Comparison of ENCODE assay signal across 1 cellular context in the genomic region with DNA sequence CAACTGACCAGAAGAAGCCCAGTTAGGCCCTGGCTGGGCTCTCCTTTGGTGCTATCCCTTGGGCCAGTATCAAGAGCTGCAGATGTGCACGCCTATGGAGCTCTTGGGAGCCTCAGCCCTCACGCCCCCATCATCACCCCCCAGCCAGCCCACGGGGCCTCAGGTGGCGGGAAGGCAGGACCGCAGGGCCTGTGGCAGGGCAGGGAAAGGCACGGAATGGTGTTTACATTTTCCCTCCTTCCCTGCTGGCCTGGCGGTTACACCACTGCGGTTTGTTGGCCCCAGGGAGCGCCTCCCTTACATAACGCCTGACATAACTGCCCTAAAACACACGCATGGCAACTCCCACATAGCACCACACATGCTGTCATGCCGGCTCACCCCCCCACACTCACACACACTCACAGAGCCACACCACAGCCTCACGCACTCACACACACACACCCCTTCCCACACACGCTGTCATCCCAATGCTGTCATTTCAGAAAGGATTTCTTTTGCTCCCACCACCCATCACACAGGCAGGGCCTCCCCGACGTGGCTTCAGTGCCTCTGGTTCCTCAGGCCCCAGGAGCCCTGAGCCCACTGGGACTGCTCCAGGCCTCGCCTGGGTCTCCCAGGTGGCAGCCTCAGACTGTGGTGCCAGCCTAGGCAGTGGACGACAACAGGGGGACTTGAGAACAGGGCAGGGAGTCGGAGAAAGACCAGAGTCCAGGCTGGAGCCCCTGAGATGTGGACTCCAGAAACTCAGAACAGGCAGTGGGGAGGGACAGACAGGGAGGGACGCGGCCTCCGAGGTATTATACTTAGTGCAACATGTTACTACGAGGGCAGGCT.
TF ChIP-seq lines count a peak whose summit lies in the region.

No MANE protein-coding gene starts in this region.

TF ChIP-seq in K562, 482 proteins besides CTCF, POLR2A, EP300 and RAD21 (continued from another document and continues in another):
- TF ChIP-seq VEZF1 (CRISPR knock-in tag; IDR thresholded peaks at IDR 0.05) (peak; percentile 93), ZNF79 (CRISPR knock-in tag; IDR thresholded peaks at IDR 0.05; ENCODE audit: low read depth) (no peak), POLR2H (tag; IDR thresholded peaks at IDR 0.05; ENCODE audit: low read depth) (no peak), TAF1 (IDR thresholded peaks at IDR 0.05; ENCODE audit: control insufficient read depth, extremely low read depth, insufficient read depth, low read length, severe bottlenecking) (peak; percentile 22), EP400 (IDR thresholded peaks at IDR 0.05) (peak; percentile 54), TOE1 (IDR thresholded peaks at IDR 0.05; ENCODE audit: borderline replicate concordance) (peak; percentile 53; the same call in 1 of the 2 replicates), TOE1 (CRISPR knock-in tag; IDR thresholded peaks at IDR 0.05; ENCODE audit: borderline replicate concordance, low read depth) (0 out of 2 replicates have a peak, but pooled peaks have one; percentile 90), MGA (IDR thresholded peaks at IDR 0.05) (peak; percentile 73), MYNN (IDR thresholded peaks at IDR 0.05) (peak; percentile 73), MYNN (CRISPR knock-in tag; IDR thresholded peaks at IDR 0.05) (no peak), EGR1 (conservative IDR thresholded peaks at IDR 0.05) (peak; percentile 67), NFE2 (IDR thresholded peaks at IDR 0.05; ENCODE audit: low read depth) (peak; percentile 33), ZEB2 (IDR thresholded peaks at IDR 0.05) (0 out of 2 replicates have a peak, but pooled peaks have one; percentile 40), ZNF24 (IDR thresholded peaks at IDR 0.05) (no peak), CEBPB (tag; IDR thresholded peaks at IDR 0.05) (peak; percentile 55; the same call in 1 of the 2 replicates), TRIM28 (IDR thresholded peaks at IDR 0.05) (peak; percentile 42; the same call in 1 of the 2 replicates), YY1 (IDR thresholded peaks at IDR 0.05; ENCODE audit: borderline replicate concordance in 1 of 3, control insufficient read depth in 1 of 3, extremely low read depth in 1 of 3, insufficient read depth in 3 of 3, insufficient read length in 1 of 3, insufficient replicate concordance in 2 of 3, low read depth in 1 of 3, low read length in 2 of 3) (peak in 1 of 3 experiments; percentile 13), RFX5 (IDR thresholded peaks at IDR 0.05; ENCODE audit: low read depth, low read length) (no peak), ZNF146 (CRISPR knock-in tag; IDR thresholded peaks at IDR 0.05; ENCODE audit: unreplicated experiment) (no peak), ZFX (CRISPR knock-in tag; IDR thresholded peaks at IDR 0.05) (peak; percentile 62), HBP1 (CRISPR knock-in tag; IDR thresholded peaks at IDR 0.05) (peak; percentile 89), TAF15 (IDR thresholded peaks at IDR 0.05; ENCODE audit: low read depth, low read length) (no peak), ATF1 (CRISPR knock-in tag; IDR thresholded peaks at IDR 0.05) (no peak), ATF1 (tag; IDR thresholded peaks at IDR 0.05) (peak; percentile 74), ZNF436 (CRISPR knock-in tag; IDR thresholded peaks at IDR 0.05) (no peak), CREB1 (IDR thresholded peaks at IDR 0.05) (no peak), CREB1 (CRISPR knock-in tag; IDR thresholded peaks at IDR 0.05) (peak; percentile 64; the same call in 1 of the 2 replicates), KDM4B (IDR thresholded peaks at IDR 0.05; ENCODE audit: borderline replicate concordance in 2 of 2, low read depth in 1 of 2) (peak in 1 of 2 experiments; percentile 84; a peak in 2 of 4 replicates)
- TF ChIP-seq, protein P1, sequence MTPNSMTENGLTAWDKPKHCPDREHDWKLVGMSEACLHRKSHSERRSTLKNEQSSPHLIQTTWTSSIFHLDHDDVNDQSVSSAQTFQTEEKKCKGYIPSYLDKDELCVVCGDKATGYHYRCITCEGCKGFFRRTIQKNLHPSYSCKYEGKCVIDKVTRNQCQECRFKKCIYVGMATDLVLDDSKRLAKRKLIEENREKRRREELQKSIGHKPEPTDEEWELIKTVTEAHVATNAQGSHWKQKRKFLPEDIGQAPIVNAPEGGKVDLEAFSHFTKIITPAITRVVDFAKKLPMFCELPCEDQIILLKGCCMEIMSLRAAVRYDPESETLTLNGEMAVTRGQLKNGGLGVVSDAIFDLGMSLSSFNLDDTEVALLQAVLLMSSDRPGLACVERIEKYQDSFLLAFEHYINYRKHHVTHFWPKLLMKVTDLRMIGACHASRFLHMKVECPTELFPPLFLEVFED (CRISPR knock-in tag; conservative IDR thresholded peaks at IDR 0.05): peak; percentile 82
- TF ChIP-seq, protein P2, sequence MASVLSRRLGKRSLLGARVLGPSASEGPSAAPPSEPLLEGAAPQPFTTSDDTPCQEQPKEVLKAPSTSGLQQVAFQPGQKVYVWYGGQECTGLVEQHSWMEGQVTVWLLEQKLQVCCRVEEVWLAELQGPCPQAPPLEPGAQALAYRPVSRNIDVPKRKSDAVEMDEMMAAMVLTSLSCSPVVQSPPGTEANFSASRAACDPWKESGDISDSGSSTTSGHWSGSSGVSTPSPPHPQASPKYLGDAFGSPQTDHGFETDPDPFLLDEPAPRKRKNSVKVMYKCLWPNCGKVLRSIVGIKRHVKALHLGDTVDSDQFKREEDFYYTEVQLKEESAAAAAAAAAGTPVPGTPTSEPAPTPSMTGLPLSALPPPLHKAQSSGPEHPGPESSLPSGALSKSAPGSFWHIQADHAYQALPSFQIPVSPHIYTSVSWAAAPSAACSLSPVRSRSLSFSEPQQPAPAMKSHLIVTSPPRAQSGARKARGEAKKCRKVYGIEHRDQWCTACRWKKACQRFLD (CRISPR knock-in tag; IDR thresholded peaks at IDR 0.05): peak; percentile 39; the same call in 1 of the 2 replicates
- TF ChIP-seq, protein P3, sequence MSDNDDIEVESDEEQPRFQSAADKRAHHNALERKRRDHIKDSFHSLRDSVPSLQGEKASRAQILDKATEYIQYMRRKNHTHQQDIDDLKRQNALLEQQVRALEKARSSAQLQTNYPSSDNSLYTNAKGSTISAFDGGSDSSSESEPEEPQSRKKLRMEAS (CRISPR knock-in tag; IDR thresholded peaks at IDR 0.05): peak; percentile 88
- TF ChIP-seq, protein P4, sequence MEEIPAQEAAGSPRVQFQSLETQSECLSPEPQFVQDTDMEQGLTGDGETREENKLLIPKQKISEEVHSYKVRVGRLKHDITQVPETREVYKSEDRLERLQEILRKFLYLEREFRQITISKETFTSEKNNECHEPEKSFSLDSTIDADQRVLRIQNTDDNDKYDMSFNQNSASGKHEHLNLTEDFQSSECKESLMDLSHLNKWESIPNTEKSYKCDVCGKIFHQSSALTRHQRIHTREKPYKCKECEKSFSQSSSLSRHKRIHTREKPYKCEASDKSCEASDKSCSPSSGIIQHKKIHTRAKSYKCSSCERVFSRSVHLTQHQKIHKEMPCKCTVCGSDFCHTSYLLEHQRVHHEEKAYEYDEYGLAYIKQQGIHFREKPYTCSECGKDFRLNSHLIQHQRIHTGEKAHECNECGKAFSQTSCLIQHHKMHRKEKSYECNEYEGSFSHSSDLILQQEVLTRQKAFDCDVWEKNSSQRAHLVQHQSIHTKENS (CRISPR knock-in tag; IDR thresholded peaks at IDR 0.05): no peak
- TF ChIP-seq, protein P5, sequence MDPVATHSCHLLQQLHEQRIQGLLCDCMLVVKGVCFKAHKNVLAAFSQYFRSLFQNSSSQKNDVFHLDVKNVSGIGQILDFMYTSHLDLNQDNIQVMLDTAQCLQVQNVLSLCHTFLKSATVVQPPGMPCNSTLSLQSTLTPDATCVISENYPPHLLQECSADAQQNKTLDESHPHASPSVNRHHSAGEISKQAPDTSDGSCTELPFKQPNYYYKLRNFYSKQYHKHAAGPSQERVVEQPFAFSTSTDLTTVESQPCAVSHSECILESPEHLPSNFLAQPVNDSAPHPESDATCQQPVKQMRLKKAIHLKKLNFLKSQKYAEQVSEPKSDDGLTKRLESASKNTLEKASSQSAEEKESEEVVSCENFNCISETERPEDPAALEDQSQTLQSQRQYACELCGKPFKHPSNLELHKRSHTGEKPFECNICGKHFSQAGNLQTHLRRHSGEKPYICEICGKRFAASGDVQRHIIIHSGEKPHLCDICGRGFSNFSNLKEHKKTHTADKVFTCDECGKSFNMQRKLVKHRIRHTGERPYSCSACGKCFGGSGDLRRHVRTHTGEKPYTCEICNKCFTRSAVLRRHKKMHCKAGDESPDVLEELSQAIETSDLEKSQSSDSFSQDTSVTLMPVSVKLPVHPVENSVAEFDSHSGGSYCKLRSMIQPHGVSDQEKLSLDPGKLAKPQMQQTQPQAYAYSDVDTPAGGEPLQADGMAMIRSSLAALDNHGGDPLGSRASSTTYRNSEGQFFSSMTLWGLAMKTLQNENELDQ (CRISPR knock-in tag; IDR thresholded peaks at IDR 0.05; ENCODE audit: borderline replicate concordance): no peak
